9 cellular contexts compared by ENCODE assay signal in genomic region chr5:176611435-176611834, GRCh38. TPM values are rescaled to one million over a fixed set of nuclear protein-coding genes. Genes with fewer than 3 reads are reported as not detected.
A peak's percentile ranks its signal among the peaks of the same experiment; 100 is the strongest.
DNase-seq lines count a peak whose midpoint lies in the region; ATAC-seq and TF ChIP-seq lines count a peak whose summit lies in the region.
"Had no signal": no experiment of that assay in that cellular context is flagged by ENCODE, and none has a peak within 500 bp of the region (broad histone marks: within the 10 kb centered on the region; RNA-seq: fewer than 3 reads in every experiment).

No MANE protein-coding gene starts in this region.

- ATAC-seq in SK-N-SH treated with all-trans-retinoic acid at 6 μM for 48 hours (no peak), right lobe of liver (peak in 3 of 4 donors; percentile 41 to 67 (median 56)), GM19463 (IDR thresholded peaks at IDR 0.05; ENCODE audit: unreplicated experiment) (no peak)

- no peaks in the 10 kb centered on the region for H3K27me3 ChIP-seq in SK-N-SH (ENCODE audit: insufficient read depth)
- H3K27me3 ChIP-seq in right lobe of liver: no peaks in the 10 kb centered on the region
- peaks cover 6% of the 10 kb centered on the region for H3K27me3 ChIP-seq in thyroid gland

- H3K79me2 ChIP-seq in SK-N-SH (ENCODE audit: insufficient read depth): peaks cover 18% of the 10 kb centered on the region

- no peak for TF ChIP-seq RAD21 in SK-N-SH (IDR thresholded peaks at IDR 0.05; ENCODE audit: low read length)

- CTCF ChIA-PET in SK-N-SH (lab: Yijun Ruan, JAX): interaction anchor here (1.4 kb wide), 1 partner anchor 38 kb away, joined by 7 read pairs; no protein-coding TSS in a partner anchor

- peaks cover 4% of the 10 kb centered on the region for H3F3A ChIP-seq in SK-N-SH (replicated peaks; ENCODE audit: insufficient read depth)

- no peaks in the 10 kb centered on the region for H3K36me3 ChIP-seq in SK-N-SH (replicated peaks in 1 of 2; ENCODE audit: control insufficient read depth in 1 of 2, insufficient read depth in 2 of 2, low read length in 1 of 2)
- H3K36me3 ChIP-seq in right lobe of liver: no peaks in the 10 kb centered on the region
- no peaks in the 10 kb centered on the region for H3K36me3 ChIP-seq in thyroid gland

- H3K4me2 ChIP-seq in SK-N-SH: no peak overlapping the region

- peaks cover 23% of the 10 kb centered on the region; the same call in 1 of the 2 replicates for H4K20me1 ChIP-seq in SK-N-SH (ENCODE audit: insufficient read depth)

- POLR2A ChIA-PET in SK-N-SH (lab: Yijun Ruan, JAX): no interaction called here

- no peak for TF ChIP-seq EP300 in SK-N-SH (IDR thresholded peaks at IDR 0.05; ENCODE audit: borderline replicate concordance in 1 of 2, low read depth in 1 of 2, low read length in 1 of 2)

- no peak overlapping the region for H2AFZ ChIP-seq in SK-N-SH (ENCODE audit: low read depth)

- TF ChIP-seq POLR2A in right lobe of liver (IDR thresholded peaks at IDR 0.05) (no peak), thyroid gland (IDR thresholded peaks at IDR 0.05) (no peak)

- H3K4me1 ChIP-seq in SK-N-SH (ENCODE audit: control insufficient read depth in 1 of 2, insufficient read depth in 2 of 2, low read depth in 1 of 2, low read length in 1 of 2) (peaks cover 4 to 44% of the 10 kb centered on the region in 2 experiments; a peak in 3 of 4 replicates), right lobe of liver (peaks cover 0 to 5% (median 2%) of the 10 kb centered on the region in 4 donors), thyroid gland (peaks cover 0 to 18% of the 10 kb centered on the region in 2 donors)

- WGBS in SK-N-SH (ENCODE audit: low lambda C conversion rate): 56% methylated on average over 10 of the region's 10 CpGs
- 16% methylated on average over 8 of the region's 10 CpGs for WGBS in right lobe of liver (ENCODE audit: insufficient coverage, low coverage, low lambda C conversion rate, missing lambda C conversion rate)
- 10 to 12% methylated on average over 10 of the region's 10 CpGs for WGBS in thyroid gland, 2 donors

- H3K4me3 ChIP-seq in SK-N-SH (ENCODE audit: low read depth in 2 of 2, low read length in 1 of 2) (no peak overlapping the region), cardiac fibroblast (replicated peaks in 1 of 2; ENCODE audit: low read depth in 2 of 2, low read length in 2 of 2) (no peak overlapping the region), right lobe of liver (no peak overlapping the region), thyroid gland (replicated peaks in 1 of 3) (no peak overlapping the region)
- H3K4me3 ChIP-seq: BLaER1 treated with 17β-estradiol and CSF1 and Interleukin-3, amounts not matched to agents 10 nM and 100 nM had no signal

- intact Hi-C loops in right lobe of liver (cut with DNase I) (no loop called here), thyroid gland (cut with DNase I) (no loop called here)

- no peak overlapping the region for H3K9ac ChIP-seq in SK-N-SH
- H3K9ac ChIP-seq: BLaER1 treated with 17β-estradiol and CSF1 and Interleukin-3, amounts not matched to agents 10 nM and 100 nM had no signal

- DNase-seq in SK-N-SH (no peak), SW480 (ENCODE audit: low spot score) (peak; percentile 40), cardiac fibroblast (ENCODE audit: low read depth in 2 of 2) (peak; percentile 89 to 92), right lobe of liver (peak; percentile 67 to 74 (median 68)), thyroid gland (peak; percentile 75 to 86), NCI-H1436 treated with DMSO at 0.1 percent for 48 hours (lab: John Stamatoyannopoulos, UW) (no peak)

- H3K9me3 ChIP-seq in SK-N-SH (no peaks in the 10 kb centered on the region), right lobe of liver (no peaks in the 10 kb centered on the region), thyroid gland (no peaks in the 10 kb centered on the region)
- H3K9me3 ChIP-seq: BLaER1 treated with 17β-estradiol and CSF1 and Interleukin-3, amounts not matched to agents 10 nM and 100 nM had no signal

- H3K9me2 ChIP-seq in SK-N-SH: no peaks in the 10 kb centered on the region

- TF ChIP-seq CTCF in SK-N-SH (IDR thresholded peaks at IDR 0.05) (no peak), cardiac fibroblast (IDR thresholded peaks at IDR 0.05; ENCODE audit: low read depth, low read length) (no peak), right lobe of liver (IDR thresholded peaks at IDR 0.05) (no peak), thyroid gland (IDR thresholded peaks at IDR 0.05) (no peak)

- H3K27ac ChIP-seq in SK-N-SH (ENCODE audit: low read depth in 2 of 2, low read length in 1 of 2): no peak overlapping the region
- no peak overlapping the region for H3K27ac ChIP-seq in right lobe of liver
- H3K27ac ChIP-seq in thyroid gland: no peak overlapping the region
- H3K27ac ChIP-seq: BLaER1 treated with 17β-estradiol and CSF1 and Interleukin-3, amounts not matched to agents 10 nM and 100 nM had no signal

TF ChIP-seq in SK-N-SH, 30 proteins besides CTCF, POLR2A, EP300 and RAD21 (continues in another document):
- TF ChIP-seq MAX (IDR thresholded peaks at IDR 0.05; ENCODE audit: low read depth): 0 out of 2 replicates have a peak, but pooled peaks have one; percentile 17

TF ChIP-seq in SK-N-SH treated with all-trans-retinoic acid at 6 μM for 48 hours, 23 proteins besides CTCF, POLR2A, EP300 and RAD21 (continues in another document):
- no peak for TF ChIP-seq CSDC2 (CRISPR knock-in tag; IDR thresholded peaks at IDR 0.05)
- TF ChIP-seq ZNF70 (CRISPR knock-in tag; IDR thresholded peaks at IDR 0.05): no peak
- TF ChIP-seq OSR1 (CRISPR knock-in tag; IDR thresholded peaks at IDR 0.05): no peak
- no peak for TF ChIP-seq PATZ1 (CRISPR knock-in tag; IDR thresholded peaks at IDR 0.05; ENCODE audit: borderline replicate concordance)
- no peak for TF ChIP-seq ZFP3 (CRISPR knock-in tag; IDR thresholded peaks at IDR 0.05)
- TF ChIP-seq ZC3H10 (CRISPR knock-in tag; IDR thresholded peaks at IDR 0.05): no peak
- TF ChIP-seq TCF4 (CRISPR knock-in tag; IDR thresholded peaks at IDR 0.05; ENCODE audit: borderline replicate concordance): no peak
- no peak for TF ChIP-seq TOX (CRISPR knock-in tag; IDR thresholded peaks at IDR 0.05; ENCODE audit: borderline replicate concordance)
- TF ChIP-seq BACH2 (CRISPR knock-in tag; IDR thresholded peaks at IDR 0.05; ENCODE audit: borderline replicate concordance): no peak
- no peak for TF ChIP-seq ZFP30 (CRISPR knock-in tag; IDR thresholded peaks at IDR 0.05)
- no peak for TF ChIP-seq POU6F1 (CRISPR knock-in tag; IDR thresholded peaks at IDR 0.05; ENCODE audit: borderline replicate concordance, low read depth)
- no peak for TF ChIP-seq ARNTL (CRISPR knock-in tag; IDR thresholded peaks at IDR 0.05; ENCODE audit: borderline replicate concordance, low read depth)
- TF ChIP-seq PPARA (CRISPR knock-in tag; IDR thresholded peaks at IDR 0.05; ENCODE audit: borderline replicate concordance): no peak

RNA-seq across cellular contexts. Expression of gene GPRIN1, which starts 1.5 kb away (rescaled TPM):
- polyA plus RNA-seq in SK-N-SH (2012; rRNA removed): 5.9 and 6.6 TPM in 2 replicates
- 3.2 and 5.4 TPM in 2 replicates for polyA plus RNA-seq in SK-N-SH (2012; cell fraction: cytosol; rRNA removed)
- polyA plus RNA-seq in SK-N-SH (2012; cell fraction: nucleus; rRNA removed): 3.5 and 4.3 TPM in 2 replicates
- total RNA-seq in right lobe of liver: under 1 TPM; 0.05 to 0.99 (median 0.30) TPM
- under 1 TPM; 0.24 to 0.75 (median 0.30) TPM for total RNA-seq in thyroid gland

RNA-seq across cellular contexts. Expression of gene SNCB, which starts 18.9 kb away (rescaled TPM):
- polyA plus RNA-seq in SK-N-SH (2012; rRNA removed): 0.15 and 0.33 TPM in 2 replicates
- 0.14 and 0.16 TPM in 2 replicates for polyA plus RNA-seq in SK-N-SH (2012; cell fraction: cytosol; rRNA removed)
- 0.11 and 0.29 TPM in 2 replicates for polyA plus RNA-seq in SK-N-SH (2012; cell fraction: nucleus; rRNA removed)
- total RNA-seq in right lobe of liver: not detected
- not detected for total RNA-seq in thyroid gland

RNA-seq across cellular contexts. Expression of gene EIF4E1B, which starts 19.0 kb away (rescaled TPM):
- polyA plus RNA-seq in SK-N-SH (2012; rRNA removed): not detected in 2 replicates
- not detected in 2 replicates for polyA plus RNA-seq in SK-N-SH (2012; cell fraction: cytosol; rRNA removed)
- polyA plus RNA-seq in SK-N-SH (2012; cell fraction: nucleus; rRNA removed): not detected in 2 replicates
- total RNA-seq in right lobe of liver: not detected
- total RNA-seq in thyroid gland: not detected

RNA-seq across cellular contexts. Expression of gene TSPAN17, which starts 35.8 kb away (rescaled TPM):
- 61.7 and 68.4 TPM in 2 replicates for polyA plus RNA-seq in SK-N-SH (2012; rRNA removed)
- polyA plus RNA-seq in SK-N-SH (2012; cell fraction: cytosol; rRNA removed): 34.9 and 52.3 TPM in 2 replicates
- polyA plus RNA-seq in SK-N-SH (2012; cell fraction: nucleus; rRNA removed): 80.2 and 104 TPM in 2 replicates
- total RNA-seq in right lobe of liver (10 to 100 TPM; 10.9 to 20.8 (median 13.6) TPM), thyroid gland (10 to 100 TPM; 18.9 to 24.7 (median 21.0) TPM)

Comparison
In these comparisons a context has a peak if more than half of its experiments do, and no peak if none do; other contexts are left out.
1. DNase-seq: peak in SW480 (single experiment), cardiac fibroblast (2 of 2), right lobe of liver (3 of 3) and thyroid gland (2 of 2); none in SK-N-SH (single experiment) and NCI-H1436 treated with DMSO at 0.1 percent for 48 hours (single experiment).
2. ATAC-seq: peak in right lobe of liver (3 of 4); none in SK-N-SH treated with all-trans-retinoic acid at 6 μM for 48 hours (single experiment) and GM19463 (single experiment).